In genomic region chr6:12403946-12404647, GRCh38 we compare ENCODE assay signal across 20 cellular contexts.
DNase-seq lines count a peak whose midpoint lies in the region; ATAC-seq and TF ChIP-seq lines count a peak whose summit lies in the region.
"Had no signal": no experiment of that assay in that cellular context is flagged by ENCODE, and none has a peak within 500 bp of the region (broad histone marks: within the 10 kb centered on the region; RNA-seq: fewer than 3 reads in every experiment).

No MANE protein-coding gene starts in this region.

- H3K79me2 ChIP-seq in ACC112 (ENCODE audit: control insufficient read depth, insufficient read depth, low read length, unreplicated experiment), result no peaks in the 10 kb centered on the region

- TF ChIP-seq CTCF in ascending aorta (IDR thresholded peaks at IDR 0.05), result no peak

- H3K9me3 ChIP-seq in ascending aorta (no peaks in the 10 kb centered on the region), mesodermal cell (ENCODE audit: control insufficient read depth, low read length) (no peaks in the 10 kb centered on the region)
- H3K9me3 ChIP-seq: esophagus squamous epithelium, testis had no signal

- intact Hi-C loops in ascending aorta (cut with DNase I), result no loop called here

- no peak for ATAC-seq in HG02938 (IDR thresholded peaks at IDR 0.05; ENCODE audit: unreplicated experiment)
- ATAC-seq in HG03025 (IDR thresholded peaks at IDR 0.05; ENCODE audit: low FRiP score, unreplicated experiment), result no peak
- no peak for ATAC-seq in GM19351 (IDR thresholded peaks at IDR 0.05; ENCODE audit: unreplicated experiment)
- ATAC-seq: activated CD4-positive, CD25-positive, alpha-beta regulatory T cell treated with anti-CD3 and anti-CD28 coated beads, Interleukin-2, amount 50 U/mL, for 24 hours had no signal

- H3K4me1 ChIP-seq in ACC112 (ENCODE audit: control insufficient read depth, insufficient read depth, low read length, unreplicated experiment) (peaks cover 21% of the 10 kb centered on the region), ascending aorta (peaks cover 9 to 24% of the 10 kb centered on the region in 2 donors), mesodermal cell (ENCODE audit: control insufficient read depth, insufficient read depth, low read length, poor library complexity, severe bottlenecking) (peaks cover 13% of the 10 kb centered on the region)
- H3K4me1 ChIP-seq: esophagus squamous epithelium, testis had no signal

- H3K27ac ChIP-seq in ACC112 (ENCODE audit: low read depth, low read length) (peak overlapping the region; percentile 74), ascending aorta (peak overlapping the region; percentile 72 to 76), mesodermal cell (ENCODE audit: low read depth, low read length, severe bottlenecking) (peak overlapping the region; percentile 2)
- H3K27ac ChIP-seq: esophagus squamous epithelium, testis had no signal

- DNase-seq in HCEC 1CT (peak; percentile 71), ascending aorta (ENCODE audit: low spot score in 2 of 2) (no peak), HUDEP-2 (lab: John Stamatoyannopoulos, UW; ENCODE audit: unreplicated experiment in 76 of 76) (no peak)
- DNase-seq: caudate nucleus; CD4-positive, alpha-beta T cell; esophagus squamous epithelium; GOT3; kidney; MV-4-11; NCI-H2029 treated with DMSO at 0.1 percent for 48 hours; NCI-H510A treated with DMSO at 0.1 percent for 48 hours; OCI-M1; T-helper 9 cell; testis had no signal

- H3K36me3 ChIP-seq in ACC112 (ENCODE audit: insufficient read depth, low read length), result no peaks in the 10 kb centered on the region
- H3K36me3 ChIP-seq in ascending aorta, result no peaks in the 10 kb centered on the region
- no peaks in the 10 kb centered on the region for H3K36me3 ChIP-seq in mesodermal cell (ENCODE audit: control insufficient read depth, insufficient read depth, low read length)
- H3K36me3 ChIP-seq: esophagus squamous epithelium had no signal

- H2AFZ ChIP-seq in ACC112 (ENCODE audit: low read length, unreplicated experiment), result peak overlapping the region; percentile 89

- WGBS in mesodermal cell (ENCODE audit: insufficient coverage in 2 of 2), 2 experiments, result 92 to 95% methylated on average over 3 to 4 of the region's 6 CpGs

- H3K27me3 ChIP-seq in ACC112 (ENCODE audit: insufficient read depth, low read length), result no peaks in the 10 kb centered on the region
- no peaks in the 10 kb centered on the region for H3K27me3 ChIP-seq in ascending aorta
- H3K27me3 ChIP-seq: esophagus squamous epithelium, testis had no signal

- H3K4me3 ChIP-seq in ACC112 (ENCODE audit: low read depth, low read length) (peak overlapping the region; percentile 61), ascending aorta (no peak overlapping the region), mesodermal cell (ENCODE audit: extremely low read depth, insufficient read depth, low read length, poor library complexity, severe bottlenecking) (no peak overlapping the region)
- H3K4me3 ChIP-seq: esophagus squamous epithelium, testis had no signal

Comparison
In these comparisons a context has a peak if more than half of its experiments do, and no peak if none do; other contexts are left out.
1. H3K27ac ChIP-seq: peak in every context shown above with its lines; median percentile 74 in ACC112; 74 in ascending aorta; 2 in mesodermal cell.